In genomic region chr9:14096182-14096922, GRCh38 we compare ENCODE assay signal across 8 cellular contexts.
A peak's percentile ranks its signal among the peaks of the same experiment; 100 is the strongest.
DNase-seq lines count a peak whose midpoint lies in the region; ATAC-seq and TF ChIP-seq lines count a peak whose summit lies in the region.

No MANE protein-coding gene starts in this region.

- no peaks in the 10 kb centered on the region for H3K9me3 Mint-ChIP-seq in progenitor cell of endocrine pancreas (ENCODE audit: low read depth)
- H3K9me3 Mint-ChIP-seq in activated CD4-positive, alpha-beta T cell treated with anti-CD3 and anti-CD28 coated beads, Interleukin-2, amount 10 ng/mL, durations not matched to agents 24 days and 14 days, result no peaks in the 10 kb centered on the region

- no peaks in the 10 kb centered on the region for H3K27me3 Mint-ChIP-seq in progenitor cell of endocrine pancreas
- no peaks in the 10 kb centered on the region for H3K27me3 Mint-ChIP-seq in activated CD4-positive, alpha-beta T cell treated with anti-CD3 and anti-CD28 coated beads, Interleukin-2, amount 10 ng/mL, durations not matched to agents 24 days and 14 days

- H3K4me3 ChIP-seq in fibroblast of pulmonary artery (replicated peaks; ENCODE audit: low read depth, low read length), result peak overlapping the region; percentile 34

- DNase-seq in EL, result peak; percentile 17
- peak; percentile 90 for DNase-seq in NCI-H82 (lab: John Stamatoyannopoulos, UW)
- peak; percentile 89 for DNase-seq in fibroblast of pulmonary artery (ENCODE audit: low read depth)
- DNase-seq in progenitor cell of endocrine pancreas (ENCODE audit: low spot score, unreplicated experiment), result no peak
- no peak for DNase-seq in SW480 (ENCODE audit: low spot score)
- DNase-seq in SIG-M5 (lab: John Stamatoyannopoulos, UW), result no peak
- no peak for DNase-seq in activated CD4-positive, alpha-beta T cell treated with anti-CD3 and anti-CD28 coated beads, Interleukin-2, amount 10 ng/mL, durations not matched to agents 24 days and 14 days

- peaks cover 25% of the 10 kb centered on the region for H3K4me1 Mint-ChIP-seq in progenitor cell of endocrine pancreas (ENCODE audit: low read depth)
- H3K4me1 Mint-ChIP-seq in activated CD4-positive, alpha-beta T cell treated with anti-CD3 and anti-CD28 coated beads, Interleukin-2, amount 10 ng/mL, durations not matched to agents 24 days and 14 days, result no peaks in the 10 kb centered on the region

- ATAC-seq in HG03159 (IDR thresholded peaks at IDR 0.05; ENCODE audit: unreplicated experiment), result no peak

- peak overlapping the region; percentile 95 for H3K27ac Mint-ChIP-seq in progenitor cell of endocrine pancreas
- H3K27ac Mint-ChIP-seq in activated CD4-positive, alpha-beta T cell treated with anti-CD3 and anti-CD28 coated beads, Interleukin-2, amount 10 ng/mL, durations not matched to agents 24 days and 14 days, result no peak overlapping the region

- H3K4me3 Mint-ChIP-seq in progenitor cell of endocrine pancreas (ENCODE audit: low read depth), result peak overlapping the region; percentile 36
- no peak overlapping the region for H3K4me3 Mint-ChIP-seq in activated CD4-positive, alpha-beta T cell treated with anti-CD3 and anti-CD28 coated beads, Interleukin-2, amount 10 ng/mL, durations not matched to agents 24 days and 14 days

- TF ChIP-seq CTCF in fibroblast of pulmonary artery (IDR thresholded peaks at IDR 0.05; ENCODE audit: low read length, missing control alignments) (no peak), progenitor cell of endocrine pancreas (IDR thresholded peaks at IDR 0.05; ENCODE audit: unreplicated experiment) (no peak)

- intact Hi-C loops in activated CD4-positive, alpha-beta T cell treated with anti-CD3 and anti-CD28 coated beads, Interleukin-2, amount 10 ng/mL, durations not matched to agents 24 days and 14 days (cut with micrococcal nuclease), result no loop called here

- H3K36me3 Mint-ChIP-seq in progenitor cell of endocrine pancreas (ENCODE audit: insufficient read depth), result no peaks in the 10 kb centered on the region
- no peaks in the 10 kb centered on the region for H3K36me3 Mint-ChIP-seq in activated CD4-positive, alpha-beta T cell treated with anti-CD3 and anti-CD28 coated beads, Interleukin-2, amount 10 ng/mL, durations not matched to agents 24 days and 14 days (ENCODE audit: low read depth)

Comparison
In these comparisons a context has a peak if more than half of its experiments do, and no peak if none do; other contexts are left out.
1. DNase-seq: peak in EL (single experiment), NCI-H82 (single experiment) and fibroblast of pulmonary artery (single experiment); none in progenitor cell of endocrine pancreas (single experiment), SW480 (single experiment), SIG-M5 (single experiment) and activated CD4-positive, alpha-beta T cell treated with anti-CD3 and anti-CD28 coated beads, Interleukin-2, amount 10 ng/mL, durations not matched to agents 24 days and 14 days (single experiment).